In genomic region chr14:81465002-81465392, GRCh38 we compare ENCODE assay signal across 8 cellular contexts.
DNase-seq lines count a peak whose midpoint lies in the region; ATAC-seq and TF ChIP-seq lines count a peak whose summit lies in the region.
"Not testable (repeated sequence)": the region's sequence is repeated elsewhere in the genome, so short reads cannot be mapped to it uniquely, and the experiment has no call there.

No MANE protein-coding gene starts in this region.

- TF ChIP-seq RAD21 in SK-N-SH (IDR thresholded peaks at IDR 0.05; ENCODE audit: low read length): not testable (repeated sequence)

- POLR2A ChIA-PET in SK-N-SH (lab: Yijun Ruan, JAX): not testable (repeated sequence)

- H3K9ac ChIP-seq in SK-N-SH: peak overlapping the region; percentile 50; the same call in 1 of the 2 replicates

- H2AFZ ChIP-seq in SK-N-SH (ENCODE audit: low read depth): peak overlapping the region; percentile 94

- peak overlapping the region; percentile 80 for H3K4me2 ChIP-seq in SK-N-SH

- WGBS in SK-N-SH (ENCODE audit: low lambda C conversion rate): 59% methylated on average over 11 of the region's 11 CpGs
- WGBS in adrenal gland, 4 donors: 43 to 54% (median 45%) methylated on average over 11 of the region's 11 CpGs

- H3K36me3 Mint-ChIP-seq in stimulated activated effector memory CD8-positive, alpha-beta T cell treated with anti-CD3 and anti-CD28 coated beads, Interleukin-12 subunit alpha, Interleukin-12 subunit beta, amount 100 ng/mL, for 72 hours: not testable (repeated sequence)

- not testable (repeated sequence) for H3K4me1 ChIP-seq in SK-N-SH (ENCODE audit: control insufficient read depth in 1 of 2, insufficient read depth in 2 of 2, low read depth in 1 of 2, low read length in 1 of 2); adrenal gland (replicated peaks in 1 of 2); muscle layer of duodenum (ENCODE audit: control insufficient read depth in 1 of 2, insufficient read depth in 2 of 2, low read length in 2 of 2)

- H3K4me1 Mint-ChIP-seq in stimulated activated effector memory CD8-positive, alpha-beta T cell treated with anti-CD3 and anti-CD28 coated beads, Interleukin-12 subunit alpha, Interleukin-12 subunit beta, amount 100 ng/mL, for 72 hours: not testable (repeated sequence)

- H3K79me2 ChIP-seq in SK-N-SH (ENCODE audit: insufficient read depth): not testable (repeated sequence)

- H3K27ac Mint-ChIP-seq in stimulated activated effector memory CD8-positive, alpha-beta T cell treated with anti-CD3 and anti-CD28 coated beads, Interleukin-12 subunit alpha, Interleukin-12 subunit beta, amount 100 ng/mL, for 72 hours: not testable (repeated sequence)

- ATAC-seq in GM19455 (IDR thresholded peaks at IDR 0.05; ENCODE audit: unreplicated experiment) (peak; percentile 19), HG03354 (IDR thresholded peaks at IDR 0.05; ENCODE audit: poor library complexity, severe bottlenecking, unreplicated experiment) (peak; percentile 26)
- not testable (repeated sequence) for ATAC-seq in stimulated activated effector memory CD8-positive, alpha-beta T cell treated with anti-CD3 and anti-CD28 coated beads, Interleukin-12 subunit alpha, Interleukin-12 subunit beta, amount 100 ng/mL, for 72 hours

- TF ChIP-seq EP300 in SK-N-SH (IDR thresholded peaks at IDR 0.05; ENCODE audit: borderline replicate concordance in 1 of 2, low read depth in 1 of 2, low read length in 1 of 2): not testable (repeated sequence)

- H4K20me1 ChIP-seq in SK-N-SH (ENCODE audit: insufficient read depth): not testable (repeated sequence)

- H3K9me3 Mint-ChIP-seq in stimulated activated effector memory CD8-positive, alpha-beta T cell treated with anti-CD3 and anti-CD28 coated beads, Interleukin-12 subunit alpha, Interleukin-12 subunit beta, amount 100 ng/mL, for 72 hours: not testable (repeated sequence)

- H3K27me3 ChIP-seq in SK-N-SH (ENCODE audit: insufficient read depth); adrenal gland; muscle layer of duodenum (ENCODE audit: low read depth, low read length): not testable (repeated sequence)

- H3K36me3 ChIP-seq in SK-N-SH (replicated peaks in 1 of 2; ENCODE audit: control insufficient read depth in 1 of 2, insufficient read depth in 2 of 2, low read length in 1 of 2); adrenal gland (replicated peaks in 1 of 2); muscle layer of duodenum (ENCODE audit: control insufficient read depth in 1 of 2, insufficient read depth in 2 of 2, low read length in 2 of 2): not testable (repeated sequence)

- not testable (repeated sequence) for H3K9me3 ChIP-seq in SK-N-SH; adrenal gland (replicated peaks in 1 of 3); muscle layer of duodenum (ENCODE audit: control insufficient read depth in 1 of 2, low read length in 2 of 2)

- not testable (repeated sequence) for DNase-seq in AG10803 (ENCODE audit: low read depth); SK-N-SH; adrenal gland; fibroblast of mammary gland (ENCODE audit: low read depth); stimulated activated effector memory CD8-positive, alpha-beta T cell treated with anti-CD3 and anti-CD28 coated beads, Interleukin-12 subunit alpha, Interleukin-12 subunit beta, amount 100 ng/mL, for 72 hours (ENCODE audit: low spot score in 2 of 2)

- not testable (repeated sequence) for TF ChIP-seq POLR2A in adrenal gland (IDR thresholded peaks at IDR 0.05)

- intact Hi-C loops in adrenal gland (cut with DNase I): not testable (repeated sequence)

- CTCF ChIA-PET in SK-N-SH (lab: Yijun Ruan, JAX): interaction anchor here (0.6 to 5.9 kb wide), 44 partner anchors 8 to 501 kb away, joined by 3 to 124 read pairs (median 4); no protein-coding TSS in a partner anchor

- peak overlapping the region; percentile 63 for H3K4me3 Mint-ChIP-seq in stimulated activated effector memory CD8-positive, alpha-beta T cell treated with anti-CD3 and anti-CD28 coated beads, Interleukin-12 subunit alpha, Interleukin-12 subunit beta, amount 100 ng/mL, for 72 hours

- not testable (repeated sequence) for H3F3A ChIP-seq in SK-N-SH (replicated peaks; ENCODE audit: insufficient read depth)

- not testable (repeated sequence) for TF ChIP-seq CTCF in AG10803 (conservative IDR thresholded peaks at IDR 0.05; ENCODE audit: low read length); SK-N-SH (IDR thresholded peaks at IDR 0.05); adrenal gland (IDR thresholded peaks at IDR 0.05); fibroblast of mammary gland (conservative IDR thresholded peaks at IDR 0.05; ENCODE audit: control insufficient read depth, insufficient read depth, low read depth, low read length)

- H3K4me3 ChIP-seq in AG10803 (ENCODE audit: low read length) (peak overlapping the region; percentile 69), SK-N-SH (ENCODE audit: low read depth in 2 of 2, low read length in 1 of 2) (peak overlapping the region; percentile 43 to 74; a peak in 3 of 4 replicates), adrenal gland (peak overlapping the region in 3 of 4 donors; percentile 22 to 58 (median 24)), fibroblast of mammary gland (ENCODE audit: control insufficient read depth, low read depth, low read length) (peak overlapping the region; percentile 46), muscle layer of duodenum (ENCODE audit: low read depth in 1 of 2, low read length in 2 of 2) (peak overlapping the region; percentile 71 to 74)

- H3K9me2 ChIP-seq in SK-N-SH: not testable (repeated sequence)

- H3K27ac ChIP-seq in SK-N-SH (ENCODE audit: low read depth in 2 of 2, low read length in 1 of 2): not testable (repeated sequence)
- H3K27ac ChIP-seq in adrenal gland (peak overlapping the region in 2 of 5 donors; percentile 36 to 54), muscle layer of duodenum (ENCODE audit: low read length) (peak overlapping the region; percentile 47)
